ENCODE assay signal across 18 cellular contexts in genomic region chr12:115583591-115583990, GRCh38.
"Had no signal": no experiment of that assay in that cellular context is flagged by ENCODE, and none has a peak within 500 bp of the region (broad histone marks: within the 10 kb centered on the region; RNA-seq: fewer than 3 reads in every experiment).

No MANE protein-coding gene starts in this region.

- H3K4me3 Mint-ChIP-seq: activated CD4-positive, alpha-beta T cell treated with anti-CD3 and anti-CD28 coated beads for 36 hours; activated CD8-positive, alpha-beta memory T cell treated with anti-CD3 and anti-CD28 coated beads, Interleukin-2, amount 10 ng/mL, durations not matched to agents 7 days and 5 days; activated CD8-positive, alpha-beta T cell treated with anti-CD3 and anti-CD28 coated beads, Interleukin-2, amount 10 ng/mL, durations not matched to agents 7 days and 5 days; activated naive CD8-positive, alpha-beta T cell; activated T-cell treated with anti-CD3 and anti-CD28 coated beads, Interleukin-2, amount 50 U/mL, for 72 hours; nephron; stimulated activated naive B cell treated with anti-CD40 and anti-IgM and Interleukin-4, amounts not matched to agents 10 μg/mL and 1 μg/mL and 100 μg/mL, for 72 hours had no signal

- H3K36me3 Mint-ChIP-seq: activated CD8-positive, alpha-beta memory T cell treated with anti-CD3 and anti-CD28 coated beads, Interleukin-2, amount 10 ng/mL, durations not matched to agents 7 days and 5 days; activated naive CD8-positive, alpha-beta T cell; stimulated activated naive B cell treated with anti-CD40 and anti-IgM and Interleukin-4, amounts not matched to agents 10 μg/mL and 1 μg/mL and 100 μg/mL, for 72 hours had no signal

- H3K4me1 Mint-ChIP-seq: activated CD4-positive, alpha-beta T cell treated with anti-CD3 and anti-CD28 coated beads for 36 hours; activated CD8-positive, alpha-beta memory T cell treated with anti-CD3 and anti-CD28 coated beads, Interleukin-2, amount 10 ng/mL, durations not matched to agents 7 days and 5 days; nephron; stimulated activated naive B cell treated with anti-CD40 and anti-IgM and Interleukin-4, amounts not matched to agents 10 μg/mL and 1 μg/mL and 100 μg/mL, for 72 hours had no signal

- H3K27ac Mint-ChIP-seq: activated CD4-positive, alpha-beta T cell treated with anti-CD3 and anti-CD28 coated beads for 36 hours; activated CD8-positive, alpha-beta memory T cell treated with anti-CD3 and anti-CD28 coated beads, Interleukin-2, amount 10 ng/mL, durations not matched to agents 7 days and 5 days; activated CD8-positive, alpha-beta T cell treated with anti-CD3 and anti-CD28 coated beads, Interleukin-2, amount 10 ng/mL, durations not matched to agents 7 days and 5 days; activated naive CD8-positive, alpha-beta T cell; activated T-cell treated with anti-CD3 and anti-CD28 coated beads, Interleukin-2, amount 50 U/mL, for 72 hours; nephron; progenitor cell of endocrine pancreas; stimulated activated naive B cell treated with anti-CD40 and anti-IgM and Interleukin-4, amounts not matched to agents 10 μg/mL and 1 μg/mL and 100 μg/mL, for 72 hours had no signal

- DNase-seq: activated CD4-positive, alpha-beta T cell treated with anti-CD3 and anti-CD28 coated beads for 36 hours; activated CD4-positive, CD25-positive, alpha-beta regulatory T cell; activated CD8-positive, alpha-beta memory T cell treated with anti-CD3 and anti-CD28 coated beads, Interleukin-2, amount 10 ng/mL, durations not matched to agents 7 days and 5 days; activated CD8-positive, alpha-beta T cell treated with anti-CD3 and anti-CD28 coated beads, Interleukin-2, amount 10 ng/mL, durations not matched to agents 7 days and 5 days; activated naive CD4-positive, alpha-beta T cell; activated T-cell treated with anti-CD3 and anti-CD28 coated beads, Interleukin-2, amount 50 U/mL, for 72 hours; anterior cingulate cortex; effector CD8-positive, alpha-beta T cell; islet precursor cell; left ventricle myocardium superior; ovary; stimulated activated CD4-positive, alpha-beta T cell treated with anti-CD3 and anti-CD28 coated beads, Interleukin-1b, Interleukin-23, amount 100 ng/mL, for 48 hours; stimulated activated naive B cell treated with anti-CD40 and anti-IgM and Interleukin-4, amounts not matched to agents 10 μg/mL and 1 μg/mL and 100 μg/mL, for 72 hours; tibial artery; upper lobe of right lung had no signal

- H3K27me3 Mint-ChIP-seq: activated CD4-positive, alpha-beta T cell treated with anti-CD3 and anti-CD28 coated beads for 36 hours; activated CD8-positive, alpha-beta memory T cell treated with anti-CD3 and anti-CD28 coated beads, Interleukin-2, amount 10 ng/mL, durations not matched to agents 7 days and 5 days had no signal
